9 cellular contexts compared by ENCODE assay signal in genomic region chr15:90095521-90095959, GRCh38. TPM values are rescaled to one million over a fixed set of nuclear protein-coding genes. Genes with fewer than 3 reads are reported as not detected.
DNase-seq lines count a peak whose midpoint lies in the region; ATAC-seq and TF ChIP-seq lines count a peak whose summit lies in the region.
"Had no signal": no experiment of that assay in that cellular context is flagged by ENCODE, and none has a peak within 500 bp of the region (broad histone marks: within the 10 kb centered on the region; RNA-seq: fewer than 3 reads in every experiment).

No MANE protein-coding gene starts in this region.

- CTCF ChIA-PET in activated naive CD4-positive, alpha-beta T cell treated with anti-CD3 and anti-CD28 coated beads, Interleukin-2, amount 10 ng/mL, durations not matched to agents 7 days and 5 days (lab: Charles Lee), result no interaction called here

- no peaks in the 10 kb centered on the region for H3K9me3 Mint-ChIP-seq in activated naive CD4-positive, alpha-beta T cell treated with anti-CD3 and anti-CD28 coated beads, Interleukin-2, amount 10 ng/mL, durations not matched to agents 7 days and 5 days
- no peaks in the 10 kb centered on the region for H3K9me3 Mint-ChIP-seq in mesothelial cell of epicardium

- TF ChIP-seq CTCF in mesothelial cell of epicardium (IDR thresholded peaks at IDR 0.05; ENCODE audit: unreplicated experiment) (no peak), BE2C (IDR thresholded peaks at IDR 0.05; ENCODE audit: low read depth, low read length) (no peak)

- peak overlapping the region; percentile 54 for H3K27ac ChIP-seq in KOPT-K1 (ENCODE audit: low read depth, low read length, poor library complexity, severe bottlenecking)

- no peak for ATAC-seq in GM21360 (IDR thresholded peaks at IDR 0.05; ENCODE audit: unreplicated experiment)

- H3K4me1 ChIP-seq in BE2C, result 0 out of 2 replicates have a peak, but pooled peaks cover 2% of the 10 kb centered on the region

- H3K27me3 Mint-ChIP-seq in activated naive CD4-positive, alpha-beta T cell treated with anti-CD3 and anti-CD28 coated beads, Interleukin-2, amount 10 ng/mL, durations not matched to agents 7 days and 5 days, result no peaks in the 10 kb centered on the region
- no peaks in the 10 kb centered on the region for H3K27me3 Mint-ChIP-seq in mesothelial cell of epicardium (ENCODE audit: low read depth)

- DNase-seq in COLO668 (lab: John Stamatoyannopoulos, UW; ENCODE audit: unreplicated experiment) (peak; percentile 84), mesothelial cell of epicardium (ENCODE audit: low spot score in 2 of 2, unreplicated experiment in 2 of 2) (no peak), epidermal melanocyte (ENCODE audit: insufficient read length, low spot score) (no peak), OCI-M2 (lab: John Stamatoyannopoulos, UW; ENCODE audit: unreplicated experiment) (no peak), BE2C (no peak)
- no peak for DNase-seq in activated naive CD4-positive, alpha-beta T cell treated with anti-CD3 and anti-CD28 coated beads, Interleukin-2, amount 10 ng/mL, durations not matched to agents 7 days and 5 days
- DNase-seq: GF-D8 had no signal

- peaks cover 44% of the 10 kb centered on the region for H3K36me3 Mint-ChIP-seq in activated naive CD4-positive, alpha-beta T cell treated with anti-CD3 and anti-CD28 coated beads, Interleukin-2, amount 10 ng/mL, durations not matched to agents 7 days and 5 days
- peaks cover 11% of the 10 kb centered on the region for H3K36me3 Mint-ChIP-seq in mesothelial cell of epicardium

- H3K9me3 ChIP-seq in KOPT-K1 (ENCODE audit: insufficient read depth, low read length, poor library complexity, severe bottlenecking) (no peaks in the 10 kb centered on the region), BE2C (no peaks in the 10 kb centered on the region)

- no peak overlapping the region for H3K4me3 ChIP-seq in BE2C (ENCODE audit: low read depth, low read length)

- peaks cover 74% of the 10 kb centered on the region for H3K4me1 Mint-ChIP-seq in activated naive CD4-positive, alpha-beta T cell treated with anti-CD3 and anti-CD28 coated beads, Interleukin-2, amount 10 ng/mL, durations not matched to agents 7 days and 5 days
- H3K4me1 Mint-ChIP-seq in mesothelial cell of epicardium, result peaks cover 50% of the 10 kb centered on the region

- H3K27ac Mint-ChIP-seq in activated naive CD4-positive, alpha-beta T cell treated with anti-CD3 and anti-CD28 coated beads, Interleukin-2, amount 10 ng/mL, durations not matched to agents 7 days and 5 days, result peak overlapping the region; percentile 90
- peak overlapping the region; percentile 92 for H3K27ac Mint-ChIP-seq in mesothelial cell of epicardium

- H3K36me3 ChIP-seq in KOPT-K1 (ENCODE audit: insufficient read depth, low read length), result peaks cover 25% of the 10 kb centered on the region
- H3K36me3 ChIP-seq in BE2C, result no peaks in the 10 kb centered on the region; the same call in 1 of the 2 replicates

- H3K27me3 ChIP-seq in BE2C, result no peaks in the 10 kb centered on the region

- H3K4me3 Mint-ChIP-seq in activated naive CD4-positive, alpha-beta T cell treated with anti-CD3 and anti-CD28 coated beads, Interleukin-2, amount 10 ng/mL, durations not matched to agents 7 days and 5 days, result peak overlapping the region; percentile 39
- no peak overlapping the region for H3K4me3 Mint-ChIP-seq in mesothelial cell of epicardium

RNA-seq across cellular contexts. Expression of gene IDH2, which starts 6.7 kb away (rescaled TPM):
- total RNA-seq in mesothelial cell of epicardium, result 126 to 132 TPM (median 127 TPM) in 3 replicates
- 47.2 TPM for polyA plus RNA-seq in BE2C (2012; ENCODE audit: insufficient read depth, insufficient read length, low read depth)
